In genomic region chr2:15176604-15177003, GRCh38 we compare ENCODE assay signal across 19 cellular contexts.
DNase-seq lines count a peak whose midpoint lies in the region; FAIRE-seq and TF ChIP-seq lines count a peak whose summit lies in the region.
"Had no signal": no experiment of that assay in that cellular context is flagged by ENCODE, and none has a peak within 500 bp of the region (broad histone marks: within the 10 kb centered on the region; RNA-seq: fewer than 3 reads in every experiment).

No MANE protein-coding gene starts in this region.

- no peaks in the 10 kb centered on the region for H4K20me1 ChIP-seq in mammary epithelial cell (ENCODE audit: insufficient read depth, low read length)
- H4K20me1 ChIP-seq in Loucy (ENCODE audit: insufficient read depth, low read length, poor library complexity, severe bottlenecking): peaks cover 5% of the 10 kb centered on the region
- H4K20me1 ChIP-seq in astrocyte (ENCODE audit: insufficient read depth, low read length): no peaks in the 10 kb centered on the region
- no peaks in the 10 kb centered on the region for H4K20me1 ChIP-seq in MM.1S (ENCODE audit: insufficient read depth, low read length)

- 90% methylated on average over 1 of the region's 1 CpG for WGBS in mammary epithelial cell (ENCODE audit: low coverage, missing lambda C conversion rate)
- WGBS in ovary, 3 donors: 96 to 97% (median 97%) methylated on average over 1 of the region's 1 CpG

- dilution Hi-C loops in mammary epithelial cell (cut with HindIII; ENCODE audit: low sequenced_read_pairs): no loop called here

- TF ChIP-seq CTCF in MCF 10A (IDR thresholded peaks at IDR 0.05; ENCODE audit: unreplicated experiment) (no peak), mammary epithelial cell (conservative IDR thresholded peaks at IDR 0.05 in 1 of 2, IDR thresholded peaks at IDR 0.05 in 1 of 2; ENCODE audit: extremely low read depth in 1 of 2, insufficient read depth in 1 of 2, low read depth in 1 of 2, low read length in 2 of 2) (no peak), Loucy (conservative IDR thresholded peaks at IDR 0.05; ENCODE audit: low read length) (no peak), astrocyte (IDR thresholded peaks at IDR 0.05; ENCODE audit: insufficient read depth, low read depth, low read length) (no peak), MM.1S (IDR thresholded peaks at IDR 0.05; ENCODE audit: low read length) (no peak), ovary (IDR thresholded peaks at IDR 0.05) (no peak)

- no peak overlapping the region for H2AFZ ChIP-seq in mammary epithelial cell (ENCODE audit: low read depth, low read length)
- no peak overlapping the region for H2AFZ ChIP-seq in Loucy (ENCODE audit: low read length)
- no peak overlapping the region for H2AFZ ChIP-seq in astrocyte (ENCODE audit: low read depth, low read length)
- H2AFZ ChIP-seq in MM.1S (ENCODE audit: low read length): no peak overlapping the region

- H3K4me1 Mint-ChIP-seq in MCF 10A (ENCODE audit: insufficient read depth, unreplicated experiment) (peaks cover 8% of the 10 kb centered on the region), astrocyte (ENCODE audit: low read depth, unreplicated experiment) (peaks cover 12% of the 10 kb centered on the region)
- H3K4me1 Mint-ChIP-seq: stimulated activated naive B cell treated with anti-CD40 and anti-IgM and Interleukin-4, amounts not matched to agents 10 μg/mL and 1 μg/mL and 100 μg/mL, for 72 hours had no signal

- in situ Hi-C loops in mammary epithelial cell (cut with MboI; ENCODE audit: low sequenced_read_pairs in 2 of 2): loop anchor here in 1 of 2 donors (25.0 kb wide), 1 partner anchor 411 kb away; the partner anchor contains the start of gene DDX1

- H3K9me2 ChIP-seq in Loucy (replicated peaks; ENCODE audit: low read depth, low read length): no peaks in the 10 kb centered on the region
- no peaks in the 10 kb centered on the region for H3K9me2 ChIP-seq in MM.1S (replicated peaks; ENCODE audit: insufficient read depth, low read length)

- H3K4me3 Mint-ChIP-seq in MCF 10A (ENCODE audit: unreplicated experiment): no peak overlapping the region
- no peak overlapping the region for H3K4me3 Mint-ChIP-seq in astrocyte (ENCODE audit: unreplicated experiment)
- H3K4me3 Mint-ChIP-seq: stimulated activated naive B cell treated with anti-CD40 and anti-IgM and Interleukin-4, amounts not matched to agents 10 μg/mL and 1 μg/mL and 100 μg/mL, for 72 hours had no signal

- H3K36me3 Mint-ChIP-seq in MCF 10A (ENCODE audit: insufficient read depth, unreplicated experiment) (peaks cover 7% of the 10 kb centered on the region), astrocyte (ENCODE audit: low read depth, unreplicated experiment) (peaks cover 4% of the 10 kb centered on the region)

- H3K27me3 ChIP-seq in mammary epithelial cell (ENCODE audit: insufficient read depth, low read length): no peaks in the 10 kb centered on the region
- H3K27me3 ChIP-seq in Loucy (ENCODE audit: insufficient read depth, low read length, poor library complexity, severe bottlenecking): no peaks in the 10 kb centered on the region
- H3K27me3 ChIP-seq in astrocyte (ENCODE audit: insufficient read depth, low read length): no peaks in the 10 kb centered on the region
- no peaks in the 10 kb centered on the region for H3K27me3 ChIP-seq in MM.1S (replicated peaks; ENCODE audit: insufficient read depth, low read length)
- H3K27me3 ChIP-seq in ovary: no peaks in the 10 kb centered on the region
- H3K27me3 ChIP-seq: neutrophil had no signal

- H3K4me3 ChIP-seq in mammary epithelial cell (replicated peaks in 1 of 3; ENCODE audit: insufficient read depth in 1 of 3, low read depth in 2 of 3, low read length in 3 of 3) (no peak overlapping the region), Loucy (ENCODE audit: low read length, poor library complexity, severe bottlenecking) (peak overlapping the region; percentile 6), astrocyte (ENCODE audit: insufficient read depth, low read depth, low read length) (no peak overlapping the region), MM.1S (ENCODE audit: low read length) (no peak overlapping the region), ovary (no peak overlapping the region)
- H3K4me3 ChIP-seq: lower lobe of right lung had no signal

- TF ChIP-seq EP300 in ovary (IDR thresholded peaks at IDR 0.05): no peak

- DNase-seq in MCF 10A (ENCODE audit: unreplicated experiment) (no peak), mammary epithelial cell (no peak), astrocyte (ENCODE audit: low read depth) (no peak), MM.1S (no peak), AG08396 (ENCODE audit: low spot score) (no peak), ovary (no peak)
- DNase-seq: AML-193; Caco-2; lower lobe of right lung; NCI-H187 treated with DMSO at 0.1 percent for 48 hours; NCI-H82; SHP77; stimulated activated naive B cell treated with anti-CD40 and anti-IgM and Interleukin-4, amounts not matched to agents 10 μg/mL and 1 μg/mL and 100 μg/mL, for 72 hours had no signal

- H3K9me3 Mint-ChIP-seq in MCF 10A (ENCODE audit: unreplicated experiment): no peaks in the 10 kb centered on the region
- no peaks in the 10 kb centered on the region for H3K9me3 Mint-ChIP-seq in astrocyte (ENCODE audit: unreplicated experiment)
- H3K9me3 Mint-ChIP-seq: stimulated activated naive B cell treated with anti-CD40 and anti-IgM and Interleukin-4, amounts not matched to agents 10 μg/mL and 1 μg/mL and 100 μg/mL, for 72 hours had no signal

- H3K36me3 ChIP-seq in mammary epithelial cell (ENCODE audit: insufficient read depth, low read length): no peaks in the 10 kb centered on the region
- H3K36me3 ChIP-seq in Loucy (ENCODE audit: insufficient read depth, low read length): peaks cover 7% of the 10 kb centered on the region; the same call in 1 of the 2 replicates
- no peaks in the 10 kb centered on the region for H3K36me3 ChIP-seq in astrocyte (ENCODE audit: insufficient read depth, low read length)
- H3K36me3 ChIP-seq in MM.1S (replicated peaks; ENCODE audit: insufficient read depth, low read length): no peaks in the 10 kb centered on the region
- H3K36me3 ChIP-seq in ovary: no peaks in the 10 kb centered on the region

- H3K27ac Mint-ChIP-seq in MCF 10A (ENCODE audit: low read depth, unreplicated experiment): peak overlapping the region; percentile 49
- H3K27ac Mint-ChIP-seq in astrocyte (ENCODE audit: unreplicated experiment): no peak overlapping the region
- H3K27ac Mint-ChIP-seq: stimulated activated naive B cell treated with anti-CD40 and anti-IgM and Interleukin-4, amounts not matched to agents 10 μg/mL and 1 μg/mL and 100 μg/mL, for 72 hours had no signal

- H3K9me3 ChIP-seq in mammary epithelial cell (replicated peaks; ENCODE audit: insufficient read depth, low read length) (no peaks in the 10 kb centered on the region), Loucy (ENCODE audit: insufficient read depth, low read depth, low read length) (no peaks in the 10 kb centered on the region), astrocyte (ENCODE audit: insufficient read depth, low read depth, low read length) (no peaks in the 10 kb centered on the region), MM.1S (replicated peaks; ENCODE audit: insufficient read depth, low read length) (no peaks in the 10 kb centered on the region), ovary (no peaks in the 10 kb centered on the region)
- H3K9me3 ChIP-seq: Caco-2, lower lobe of right lung, neutrophil had no signal

- no TSS peak for BruUV-seq in MCF 10A (replicated peaks; lab: Mats Ljungman, UMichigan)
- no TSS peak for BruUV-seq in mammary epithelial cell (replicated peaks; lab: Mats Ljungman, UMichigan)

- H3K79me2 ChIP-seq in mammary epithelial cell (ENCODE audit: insufficient read depth, low read length): no peaks in the 10 kb centered on the region
- no peaks in the 10 kb centered on the region for H3K79me2 ChIP-seq in Loucy (ENCODE audit: insufficient read depth, low read length)
- no peaks in the 10 kb centered on the region for H3K79me2 ChIP-seq in astrocyte (ENCODE audit: insufficient read depth, low read length)
- H3K79me2 ChIP-seq in MM.1S (ENCODE audit: low read length): no peaks in the 10 kb centered on the region

- H3F3A ChIP-seq in Loucy (ENCODE audit: low read depth): 0 out of 2 replicates have a peak, but pooled peaks cover 4% of the 10 kb centered on the region
- H3F3A ChIP-seq in MM.1S (ENCODE audit: insufficient read depth, low read length): no peaks in the 10 kb centered on the region

- FAIRE-seq in astrocyte (lab: Jason Lieb, UNC): no peak
- FAIRE-seq: bronchial epithelial cell, endothelial cell of umbilical vein, GM12892 had no signal

- POLR2A ChIA-PET in MCF 10A (lab: Yijun Ruan, JAX): no interaction called here

- H3K4me1 ChIP-seq in mammary epithelial cell (ENCODE audit: insufficient read depth, low read length): peaks cover 8% of the 10 kb centered on the region
- H3K4me1 ChIP-seq in Loucy (ENCODE audit: insufficient read depth, low read length, poor library complexity, severe bottlenecking): peaks cover 33% of the 10 kb centered on the region
- peaks cover 12% of the 10 kb centered on the region for H3K4me1 ChIP-seq in astrocyte (ENCODE audit: insufficient read depth, low read length)
- H3K4me1 ChIP-seq in MM.1S (ENCODE audit: low read length): no peaks in the 10 kb centered on the region
- no peaks in the 10 kb centered on the region for H3K4me1 ChIP-seq in ovary (ENCODE audit: insufficient read depth)
- H3K4me1 ChIP-seq: Caco-2, lower lobe of right lung had no signal

- CTCF ChIA-PET in MCF 10A (lab: Yijun Ruan, JAX) (interaction anchor here (1.1 kb wide), 1 partner anchor 17 kb away, joined by 3 read pairs; no protein-coding TSS in a partner anchor), mammary epithelial cell (lab: Charles Lee; ENCODE audit: low non-redundant PET) (no interaction called here)

- H3K27ac ChIP-seq in mammary epithelial cell (ENCODE audit: insufficient read depth, low read depth, low read length): no peak overlapping the region
- peak overlapping the region; percentile 11 for H3K27ac ChIP-seq in astrocyte (ENCODE audit: low read depth, low read length)
- no peak overlapping the region for H3K27ac ChIP-seq in MM.1S (ENCODE audit: low read length)
- no peak overlapping the region for H3K27ac ChIP-seq in ovary
- H3K27ac ChIP-seq: KMS-11, lower lobe of right lung, neutrophil had no signal

- H3K27me3 Mint-ChIP-seq in MCF 10A (ENCODE audit: insufficient read depth, unreplicated experiment) (no peaks in the 10 kb centered on the region), astrocyte (ENCODE audit: low read depth, unreplicated experiment) (no peaks in the 10 kb centered on the region)
- H3K27me3 Mint-ChIP-seq: stimulated activated naive B cell treated with anti-CD40 and anti-IgM and Interleukin-4, amounts not matched to agents 10 μg/mL and 1 μg/mL and 100 μg/mL, for 72 hours had no signal

- H3K4me2 ChIP-seq in mammary epithelial cell (ENCODE audit: insufficient read depth, low read depth, low read length) (no peak overlapping the region), Loucy (ENCODE audit: low read depth, low read length, poor library complexity, severe bottlenecking) (peak overlapping the region; percentile 45), astrocyte (ENCODE audit: low read length) (peak overlapping the region; percentile 73), MM.1S (ENCODE audit: low read depth, low read length) (no peak overlapping the region)
- H3K4me2 ChIP-seq: KMS-11 had no signal

- no peak for TF ChIP-seq POLR2A in ovary (IDR thresholded peaks at IDR 0.05)

- no peak overlapping the region for H3K9ac ChIP-seq in mammary epithelial cell (ENCODE audit: insufficient read depth, low read length)
- H3K9ac ChIP-seq in Loucy (ENCODE audit: low read depth, low read length, poor library complexity, severe bottlenecking): no peak overlapping the region
- H3K9ac ChIP-seq in astrocyte (ENCODE audit: low read length): no peak overlapping the region
- H3K9ac ChIP-seq in MM.1S (ENCODE audit: low read length): no peak overlapping the region
- H3K9ac ChIP-seq: KMS-11 had no signal

- intact Hi-C loops in MCF 10A (cut with micrococcal nuclease) (no loop called here), mammary epithelial cell (cut with micrococcal nuclease) (loop anchor here (10.0 kb wide), 1 partner anchor 158 kb away; no protein-coding TSS in a partner anchor), ovary (cut with DNase I) (no loop called here)

Comparison
In these comparisons a context has a peak if more than half of its experiments do, and no peak if none do; other contexts are left out.
1. H3K4me2 ChIP-seq: peak in Loucy (single experiment) and astrocyte (single experiment); none in mammary epithelial cell (single experiment) and MM.1S (single experiment).